In genomic region chr10:8392216-8392615, GRCh38 we compare ENCODE assay signal across 27 cellular contexts.
A peak's percentile ranks its signal among the peaks of the same experiment; 100 is the strongest.
DNase-seq lines count a peak whose midpoint lies in the region; ATAC-seq, FAIRE-seq and TF ChIP-seq lines count a peak whose summit lies in the region.
"Had no signal": no experiment of that assay in that cellular context is flagged by ENCODE, and none has a peak within 500 bp of the region (broad histone marks: within the 10 kb centered on the region; RNA-seq: fewer than 3 reads in every experiment).

No MANE protein-coding gene starts in this region.

- no peak for TF ChIP-seq RAD21 in A549 (conservative IDR thresholded peaks at IDR 0.05 in 1 of 2, IDR thresholded peaks at IDR 0.05 in 1 of 2)

- FAIRE-seq in A549 (lab: Jason Lieb, UNC) = no peak
- FAIRE-seq: frontal cortex, TTC549 had no signal

- no peak overlapping the region for H3K27ac Mint-ChIP-seq in glutamatergic neuron (ENCODE audit: unreplicated experiment)
- H3K27ac Mint-ChIP-seq: activated naive CD4-positive, alpha-beta T cell treated with anti-CD3 and anti-CD28 coated beads, Interleukin-2, amount 50 U/mL, for 24 hours; activated T-cell treated with anti-CD3 and anti-CD28 coated beads, Interleukin-2, amount 50 U/mL, for 72 hours; natural killer cell had no signal

- H3K27me3 Mint-ChIP-seq in glutamatergic neuron (ENCODE audit: unreplicated experiment) = no peaks in the 10 kb centered on the region
- H3K27me3 Mint-ChIP-seq: activated naive CD4-positive, alpha-beta T cell treated with anti-CD3 and anti-CD28 coated beads, Interleukin-2, amount 50 U/mL, for 24 hours had no signal

- 0 out of 6 replicates have a peak, but pooled peaks of 1 of the 2 experiments have one; percentile 30 for ATAC-seq in A549
- no peak for ATAC-seq in HG02798 (IDR thresholded peaks at IDR 0.05; ENCODE audit: poor library complexity, unreplicated experiment)
- ATAC-seq: activated T-cell treated with anti-CD3 and anti-CD28 coated beads, Interleukin-2, amount 50 U/mL, for 72 hours; body of pancreas; left colon; natural killer cell; right lobe of liver had no signal

- H3K9me3 ChIP-seq in A549 = no peaks in the 10 kb centered on the region
- H3K9me3 ChIP-seq: body of pancreas, colonic mucosa, ovary, right lobe of liver, vagina had no signal

- WGBS in A549 (ENCODE audit: missing lambda C conversion rate) = 46% methylated on average over 2 of the region's 2 CpGs

- TF ChIP-seq POLR2A in A549 (IDR thresholded peaks at IDR 0.05; ENCODE audit: low read length) = no peak

- TF ChIP-seq CTCF in A549 (IDR thresholded peaks at IDR 0.05) = no peak
- TF ChIP-seq CTCF in foreskin fibroblast (IDR thresholded peaks at IDR 0.05; ENCODE audit: low read depth, low read length) = no peak
- no peak for TF ChIP-seq CTCF in glutamatergic neuron (IDR thresholded peaks at IDR 0.05; ENCODE audit: partially characterized antibody, unreplicated experiment)

- DNase-seq in A549 (ENCODE audit: low read depth in 1 of 2, low spot score in 1 of 2) (peak in 1 of 2 experiments; percentile 37), HS-5 (ENCODE audit: low read depth) (peak; percentile 28), amniotic epithelial cell (ENCODE audit: low read depth) (peak; percentile 86), fibroblast of the conjunctiva (ENCODE audit: low read depth) (peak; percentile 10), GM19238 (ENCODE audit: insufficient read length, low spot score) (no peak), foreskin fibroblast (no peak), glutamatergic neuron (no peak)
- DNase-seq: activated T-cell treated with anti-CD3 and anti-CD28 coated beads, Interleukin-2, amount 50 U/mL, for 72 hours; body of pancreas; C1 segment of cervical spinal cord; colonic mucosa; GDM1; GOT3; left colon; natural killer cell; NCI-H1105; NCI-H2029 treated with DMSO at 0.1 percent for 48 hours; NCI-H510A; ovary; right lobe of liver; substantia nigra had no signal

- CTCF ChIA-PET in A549 (lab: Yijun Ruan, JAX) = interaction anchor here (0.7 to 1.2 kb wide), 2 partner anchors 11 to 52 kb away, joined by 3 to 4 read pairs; no protein-coding TSS in a partner anchor

- H3K4me1 Mint-ChIP-seq in glutamatergic neuron (ENCODE audit: low read depth, unreplicated experiment) = no peaks in the 10 kb centered on the region

- H3K36me3 Mint-ChIP-seq in glutamatergic neuron (ENCODE audit: unreplicated experiment) = no peaks in the 10 kb centered on the region
- H3K36me3 Mint-ChIP-seq: activated naive CD4-positive, alpha-beta T cell treated with anti-CD3 and anti-CD28 coated beads, Interleukin-2, amount 50 U/mL, for 24 hours; natural killer cell had no signal

- peaks cover 30% of the 10 kb centered on the region; the same call in 2 of the 3 replicates for H3K4me1 ChIP-seq in A549
- H3K4me1 ChIP-seq: body of pancreas, colonic mucosa, right lobe of liver, vagina had no signal

- H3K4me2 ChIP-seq in A549 = peak overlapping the region; percentile 14; the same call in 1 of the 3 replicates

- H3K9me3 Mint-ChIP-seq in glutamatergic neuron (ENCODE audit: unreplicated experiment) = no peaks in the 10 kb centered on the region
- H3K9me3 Mint-ChIP-seq: activated naive CD4-positive, alpha-beta T cell treated with anti-CD3 and anti-CD28 coated beads, Interleukin-2, amount 50 U/mL, for 24 hours; natural killer cell had no signal

- no peak overlapping the region for H3K4me3 ChIP-seq in A549
- H3K4me3 ChIP-seq in foreskin fibroblast (ENCODE audit: low read depth in 1 of 2, low read length in 2 of 2) = no peak overlapping the region
- H3K4me3 ChIP-seq: body of pancreas, colonic mucosa, ovary, right lobe of liver, vagina had no signal

- TF ChIP-seq EP300 in A549 (IDR thresholded peaks at IDR 0.05) = no peak

- H3K27ac ChIP-seq in A549 = peak overlapping the region; percentile 0 to 52; a peak in 3 of 6 replicates
- H3K27ac ChIP-seq: body of pancreas, colonic mucosa, ovary, right lobe of liver, RWPE1, vagina had no signal

- H3K4me3 Mint-ChIP-seq in glutamatergic neuron (ENCODE audit: unreplicated experiment) = no peak overlapping the region
- H3K4me3 Mint-ChIP-seq: activated naive CD4-positive, alpha-beta T cell treated with anti-CD3 and anti-CD28 coated beads, Interleukin-2, amount 50 U/mL, for 24 hours; activated T-cell treated with anti-CD3 and anti-CD28 coated beads, Interleukin-2, amount 50 U/mL, for 72 hours; natural killer cell had no signal

- POLR2A ChIA-PET in A549 (lab: Yijun Ruan, JAX) = interaction anchor here (1.0 kb wide), 1 partner anchor 26 kb away, joined by 8 read pairs; no protein-coding TSS in a partner anchor

TF ChIP-seq in A549, 52 proteins besides CTCF, POLR2A, EP300 and RAD21:
- TF ChIP-seq JUNB (IDR thresholded peaks at IDR 0.05) = 0 out of 2 replicates have a peak, but pooled peaks have one; percentile 16
- TF ChIP-seq KDM5A (IDR thresholded peaks at IDR 0.05) = no peak

Comparison
In these comparisons a context has a peak if more than half of its experiments do, and no peak if none do; other contexts are left out.
1. DNase-seq: peak in HS-5 (single experiment), amniotic epithelial cell (single experiment) and fibroblast of the conjunctiva (single experiment); none in GM19238 (single experiment), foreskin fibroblast (0 of 2) and glutamatergic neuron (single experiment).